In the genomic region with DNA sequence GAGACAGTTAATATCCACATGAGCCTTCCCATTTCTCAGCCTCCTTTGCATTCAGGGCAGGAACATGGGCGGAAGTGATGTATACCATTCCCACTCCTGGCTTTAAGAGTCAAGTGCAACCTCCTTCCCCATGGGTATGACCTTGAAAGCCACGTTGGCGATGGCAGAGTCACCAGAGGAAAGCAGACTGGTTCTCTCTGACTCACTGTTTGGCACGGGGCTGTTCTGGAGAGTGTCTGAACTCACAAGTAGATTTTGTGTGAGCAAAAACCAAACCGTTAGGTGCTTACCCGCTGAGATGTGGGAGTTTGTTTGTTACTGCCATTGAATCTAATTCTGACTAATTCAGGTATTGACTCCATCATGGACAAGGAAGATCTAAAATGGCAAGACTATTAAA, we compare ENCODE assay signal across 10 cellular contexts. TPM values are rescaled to one million over a fixed set of nuclear protein-coding genes. Genes with fewer than 3 reads are reported as not detected.
DNase-seq lines count a peak whose midpoint lies in the region; ATAC-seq, FAIRE-seq and TF ChIP-seq lines count a peak whose summit lies in the region.
"Had no signal": no experiment of that assay in that cellular context is flagged by ENCODE, and none has a peak within 500 bp of the region (broad histone marks: within the 10 kb centered on the region; RNA-seq: fewer than 3 reads in every experiment).

No MANE protein-coding gene starts in this region.

- no peak overlapping the region for H3K4me3 ChIP-seq in left lung
- H3K4me3 ChIP-seq: BLaER1, SK-N-MC had no signal

- H3K36me3 ChIP-seq in left lung: no peaks in the 10 kb centered on the region
- H3K36me3 ChIP-seq: BLaER1 had no signal

- peaks cover 0 to 6% of the 10 kb centered on the region in 2 donors for H3K4me1 ChIP-seq in left lung
- H3K4me1 ChIP-seq: BLaER1 had no signal

- peaks cover 0 to 11% of the 10 kb centered on the region in 2 donors for H3K27me3 ChIP-seq in left lung
- H3K27me3 ChIP-seq: BLaER1 had no signal

- FAIRE-seq in RCC 7860 (lab: Jason Lieb, UNC): no peak

- H3K9me3 ChIP-seq in left lung: no peaks in the 10 kb centered on the region
- H3K9me3 ChIP-seq: BLaER1 had no signal

- H3K27ac ChIP-seq in left lung: peak overlapping the region in 1 of 2 donors; percentile 37
- H3K27ac ChIP-seq: BLaER1, SK-N-MC had no signal

- ATAC-seq in GM21619 (IDR thresholded peaks at IDR 0.05; ENCODE audit: unreplicated experiment): peak; percentile 69
- peak; percentile 33 for ATAC-seq in left lung
- no peak for ATAC-seq in HG03520 (IDR thresholded peaks at IDR 0.05; ENCODE audit: unreplicated experiment)
- no peak for ATAC-seq in omental fat pad (ENCODE audit: low FRiP score)

- intact Hi-C loops in left lung (cut with DNase I): no loop called here

- peak; percentile 5 for DNase-seq in Daoy (ENCODE audit: low read depth)
- DNase-seq in activated CD4-positive, CD25-positive, alpha-beta regulatory T cell treated with anti-CD3 and anti-CD28 coated beads, Interleukin-2, amount 50 U/mL, for 72 hours: peak; percentile 34
- DNase-seq in left lung: no peak
- no peak for DNase-seq in RCC 7860 (ENCODE audit: low spot score)
- no peak for DNase-seq in NCI-H526 treated with DMSO at 0.1 percent for 48 hours (lab: John Stamatoyannopoulos, UW)
- no peak for DNase-seq in omental fat pad (ENCODE audit: low spot score)

- TF ChIP-seq CTCF in left lung (IDR thresholded peaks at IDR 0.05) (no peak), omental fat pad (IDR thresholded peaks at IDR 0.05) (no peak)

RNA-seq across cellular contexts. Expression of gene PZP, which starts 36.7 kb away (rescaled TPM):
- not detected in 2 replicates for total RNA-seq in Daoy (2014; rRNA removed; shearing (Covaris generic))
- 1 to 10 TPM in 1 of 2 donors, under 1 TPM in 1; 0.38 to 1.4 TPM for total RNA-seq in left lung
- 1 to 10 TPM in 1 of 4 donors, under 1 TPM in 1, not detected in 2; 0.12 to 1.6 TPM for total RNA-seq in omental fat pad

Comparison
In these comparisons a context has a peak if more than half of its experiments do, and no peak if none do; other contexts are left out.
1. DNase-seq: peak in Daoy (single experiment) and activated CD4-positive, CD25-positive, alpha-beta regulatory T cell treated with anti-CD3 and anti-CD28 coated beads, Interleukin-2, amount 50 U/mL, for 72 hours (single experiment); none in left lung (0 of 2), RCC 7860 (single experiment), NCI-H526 treated with DMSO at 0.1 percent for 48 hours (single experiment) and omental fat pad (single experiment).
2. ATAC-seq: peak in GM21619 (single experiment) and left lung (single experiment); none in HG03520 (single experiment) and omental fat pad (single experiment).